ENCODE assay signal across 14 cellular contexts in the genomic region with DNA sequence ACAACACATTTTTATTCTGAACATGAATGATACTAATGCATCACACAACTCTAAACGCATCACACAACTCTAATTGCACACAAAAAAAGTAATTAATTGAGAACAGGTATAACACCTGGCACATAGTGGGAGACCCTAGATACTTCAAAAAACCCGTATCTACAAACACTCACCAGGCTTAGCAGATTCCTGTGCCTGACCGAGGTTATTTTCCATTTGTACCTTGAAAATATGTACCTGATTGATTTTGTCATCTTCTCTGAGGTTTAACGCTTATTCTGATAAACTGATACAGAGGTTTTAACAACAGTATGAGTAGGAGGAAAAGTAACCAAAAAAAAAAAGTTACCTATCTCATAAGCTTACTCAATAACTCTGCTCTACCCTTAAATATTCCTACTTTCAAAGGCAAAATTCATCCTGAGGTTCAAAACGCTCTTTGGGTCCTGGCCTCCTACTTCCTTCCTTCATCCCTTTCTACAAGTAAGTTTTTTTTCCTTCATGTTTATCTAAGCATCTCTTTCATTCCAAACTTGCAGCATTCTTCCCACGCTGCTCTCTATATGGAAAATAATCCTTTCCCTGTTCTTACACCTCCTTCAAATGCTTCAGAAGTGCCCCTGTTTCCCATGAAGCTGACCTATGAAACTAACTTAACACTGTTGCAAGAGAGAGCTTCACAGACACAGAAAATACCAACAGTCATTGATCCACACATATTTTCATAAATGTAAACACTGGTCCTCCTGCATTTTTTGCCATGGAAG.
A peak's percentile ranks its signal among the peaks of the same experiment; 100 is the strongest.
DNase-seq lines count a peak whose midpoint lies in the region; ATAC-seq, FAIRE-seq and TF ChIP-seq lines count a peak whose summit lies in the region.
"Had no signal": no experiment of that assay in that cellular context is flagged by ENCODE, and none has a peak within 500 bp of the region (broad histone marks: within the 10 kb centered on the region; RNA-seq: fewer than 3 reads in every experiment).

No MANE protein-coding gene starts in this region.

- peak; percentile 65 for DNase-seq in EH (ENCODE audit: low read depth)
- DNase-seq in GM12878 (ENCODE audit: low read depth, low spot score), result no peak
- DNase-seq in NCI-H226, result no peak
- DNase-seq in HAP-1 (ENCODE audit: low spot score in 2 of 2), result no peak
- no peak for DNase-seq in islet precursor cell
- DNase-seq: HCEC 1CT, hypothalamus, mesenchymal stem cell, NCI-H1694 treated with DMSO at 0.1 percent for 48 hours, SW 1271 had no signal

- H3K9me3 ChIP-seq in Loucy (ENCODE audit: insufficient read depth, low read depth, low read length) (no peaks in the 10 kb centered on the region), GM12878 (replicated peaks; ENCODE audit: control insufficient read depth, insufficient read depth, low read length) (no peaks in the 10 kb centered on the region), parathyroid adenoma (ENCODE audit: control insufficient read depth, low read length) (no peaks in the 10 kb centered on the region), HAP-1 (no peaks in the 10 kb centered on the region)
- H3K9me3 ChIP-seq: breast epithelium, prostate gland had no signal

- in situ Hi-C loops in GM12878 (cut with MboI) (no loop called here), HAP-1 (cut with MboI; ENCODE audit: low sequenced_read_pairs) (no loop called here)

- intact Hi-C loops in GM12878 (cut with micrococcal nuclease; ENCODE audit: unreplicated experiment), result no loop called here

- TF ChIP-seq CTCF in Loucy (conservative IDR thresholded peaks at IDR 0.05; ENCODE audit: low read length), result no peak
- no peak for TF ChIP-seq CTCF in GM12878 (IDR thresholded peaks at IDR 0.05 in 2 of 3, conservative IDR thresholded peaks at IDR 0.05 in 1 of 3; ENCODE audit: control insufficient read depth in 2 of 3, extremely low read depth in 1 of 3, insufficient read depth in 1 of 3, low read depth in 3 of 3, low read length in 3 of 3)
- no peak for TF ChIP-seq CTCF in parathyroid adenoma (IDR thresholded peaks at IDR 0.05)

- TF ChIP-seq EP300 in GM12878 (IDR thresholded peaks at IDR 0.05; ENCODE audit: borderline replicate concordance in 1 of 2, control insufficient read depth in 1 of 2, low read depth in 2 of 2, low read length in 2 of 2), result no peak

- H3K4me1 ChIP-seq in Loucy (ENCODE audit: insufficient read depth, low read length, poor library complexity, severe bottlenecking) (peaks cover 97% of the 10 kb centered on the region), GM12878 (ENCODE audit: control insufficient read depth, insufficient read depth, low read length) (peaks cover 19% of the 10 kb centered on the region), parathyroid adenoma (no peaks in the 10 kb centered on the region), HAP-1 (no peaks in the 10 kb centered on the region)
- H3K4me1 ChIP-seq: prostate gland had no signal

- H3K9me2 ChIP-seq in Loucy (replicated peaks; ENCODE audit: low read depth, low read length), result no peaks in the 10 kb centered on the region

- no peaks in the 10 kb centered on the region for H3K27me3 ChIP-seq in Loucy (ENCODE audit: insufficient read depth, low read length, poor library complexity, severe bottlenecking)
- no peaks in the 10 kb centered on the region for H3K27me3 ChIP-seq in GM12878 (replicated peaks in 1 of 2; ENCODE audit: control insufficient read depth in 2 of 2, insufficient read depth in 2 of 2, low read length in 1 of 2)
- H3K27me3 ChIP-seq in parathyroid adenoma (ENCODE audit: control insufficient read depth, insufficient read depth, low read length), result no peaks in the 10 kb centered on the region
- H3K27me3 ChIP-seq in HAP-1 (ENCODE audit: low read depth), result peaks cover 7% of the 10 kb centered on the region; the same call in 1 of the 2 replicates
- H3K27me3 ChIP-seq: breast epithelium had no signal

- TF ChIP-seq RAD21 in GM12878 (IDR thresholded peaks at IDR 0.05; ENCODE audit: insufficient read depth, low read depth, low read length), result no peak

- H3K4me2 ChIP-seq in Loucy (ENCODE audit: low read depth, low read length, poor library complexity, severe bottlenecking), result peak overlapping the region; percentile 96
- peak overlapping the region; percentile 6 for H3K4me2 ChIP-seq in GM12878 (ENCODE audit: control insufficient read depth, insufficient read depth)
- H3K4me2 ChIP-seq in parathyroid adenoma (ENCODE audit: low read length), result peak overlapping the region; percentile 22

- no peak for FAIRE-seq in GM12878 (lab: Jason Lieb, UNC)

- H3F3A ChIP-seq in Loucy (ENCODE audit: low read depth), result no peaks in the 10 kb centered on the region

- POLR2A ChIA-PET in GM12878 (lab: Charles Lee), result interaction anchor here (0.6 to 6.7 kb wide), 4 partner anchors 9 to 39 kb away, joined by 3 to 41 read pairs (median 6); no protein-coding TSS in a partner anchor

- peak overlapping the region; percentile 91 for H3K4me3 ChIP-seq in Loucy (ENCODE audit: low read length, poor library complexity, severe bottlenecking)
- peak overlapping the region; percentile 96 for H3K4me3 ChIP-seq in GM12878
- H3K4me3 ChIP-seq in parathyroid adenoma (ENCODE audit: low read depth, low read length), result no peak overlapping the region
- H3K4me3 ChIP-seq in HAP-1, result no peak overlapping the region
- H3K4me3 ChIP-seq: prostate gland had no signal

- H3K27ac ChIP-seq in GM12878 (ENCODE audit: control insufficient read depth, insufficient read depth), result no peak overlapping the region
- no peak overlapping the region for H3K27ac ChIP-seq in parathyroid adenoma
- H3K27ac ChIP-seq: prostate gland had no signal

- H4K20me1 ChIP-seq in Loucy (ENCODE audit: insufficient read depth, low read length, poor library complexity, severe bottlenecking) (peaks cover 99% of the 10 kb centered on the region), GM12878 (ENCODE audit: control insufficient read depth, insufficient read depth) (no peaks in the 10 kb centered on the region)

- peak overlapping the region; percentile 99 for H3K9ac ChIP-seq in Loucy (ENCODE audit: low read depth, low read length, poor library complexity, severe bottlenecking)
- no peak overlapping the region for H3K9ac ChIP-seq in GM12878 (ENCODE audit: control insufficient read depth, insufficient read depth, low read length)
- H3K9ac ChIP-seq in parathyroid adenoma, result no peak overlapping the region

- CTCF ChIA-PET in GM12878 (lab: Yijun Ruan, JAX), result interaction anchor here (5.7 kb wide), 1 partner anchor 116 kb away, joined by 43 read pairs; no protein-coding TSS in a partner anchor

- no peak for ATAC-seq in GM12878

- BruUV-seq in GM12878 (replicated peaks; lab: Mats Ljungman, UMichigan), result no TSS peak

- H3K79me2 ChIP-seq in Loucy (ENCODE audit: insufficient read depth, low read length) (peaks cover 100% of the 10 kb centered on the region), GM12878 (ENCODE audit: control insufficient read depth, insufficient read depth, low read length) (peaks cover 99% of the 10 kb centered on the region), parathyroid adenoma (no peaks in the 10 kb centered on the region)

- RAD21 ChIA-PET in GM12878 (lab: Charles Lee; ENCODE audit: unreplicated experiment), result interaction anchor here (0.6 to 10.3 kb wide), 4 partner anchors 42 to 191 kb away, joined by 3 to 144 read pairs (median 50); no protein-coding TSS in a partner anchor

- TF ChIP-seq POLR2A in GM12878 (IDR thresholded peaks at IDR 0.05; ENCODE audit: low read depth, low read length), result no peak

- H2AFZ ChIP-seq in Loucy (ENCODE audit: low read length) (no peak overlapping the region), GM12878 (ENCODE audit: control insufficient read depth, low read depth, low read length) (no peak overlapping the region), parathyroid adenoma (no peak overlapping the region)

- SMC1A ChIA-PET in GM12878 (lab: Charles Lee; ENCODE audit: uncharacterized antibody, unreplicated experiment), result interaction anchor here (0.9 to 9.8 kb wide), 8 partner anchors 11 to 151 kb away, joined by 3 to 154 read pairs (median 4); no protein-coding TSS in a partner anchor

- WGBS in GM12878 (ENCODE audit: insufficient coverage, insufficient replicate concordance, low lambda C conversion rate, missing lambda C conversion rate), result 69% methylated on average over 6 of the region's 6 CpGs

- peaks cover 28% of the 10 kb centered on the region for H3K36me3 ChIP-seq in Loucy (ENCODE audit: insufficient read depth, low read length)
- peaks cover 3 to 12% of the 10 kb centered on the region in 2 experiments for H3K36me3 ChIP-seq in GM12878 (ENCODE audit: control insufficient read depth in 2 of 2, insufficient read depth in 2 of 2, low read length in 1 of 2)
- H3K36me3 ChIP-seq in parathyroid adenoma (ENCODE audit: control insufficient read depth, insufficient read depth, low read length), result no peaks in the 10 kb centered on the region
- H3K36me3 ChIP-seq in HAP-1 (replicated peaks), result no peaks in the 10 kb centered on the region
- H3K36me3 ChIP-seq: breast epithelium, prostate gland had no signal

TF ChIP-seq in GM12878, 131 proteins besides CTCF, POLR2A, EP300 and RAD21 (continues in another document):
- TF ChIP-seq HDAC6 (IDR thresholded peaks at IDR 0.05; ENCODE audit: unreplicated experiment) (no peak), CREM (IDR thresholded peaks at IDR 0.05; ENCODE audit: low read depth) (no peak), ZNF24 (IDR thresholded peaks at IDR 0.05) (no peak), JUNB (IDR thresholded peaks at IDR 0.05) (no peak), CBFB (IDR thresholded peaks at IDR 0.05; ENCODE audit: low read depth) (no peak), HDAC2 (IDR thresholded peaks at IDR 0.05) (no peak)
- TF ChIP-seq, protein P1, sequence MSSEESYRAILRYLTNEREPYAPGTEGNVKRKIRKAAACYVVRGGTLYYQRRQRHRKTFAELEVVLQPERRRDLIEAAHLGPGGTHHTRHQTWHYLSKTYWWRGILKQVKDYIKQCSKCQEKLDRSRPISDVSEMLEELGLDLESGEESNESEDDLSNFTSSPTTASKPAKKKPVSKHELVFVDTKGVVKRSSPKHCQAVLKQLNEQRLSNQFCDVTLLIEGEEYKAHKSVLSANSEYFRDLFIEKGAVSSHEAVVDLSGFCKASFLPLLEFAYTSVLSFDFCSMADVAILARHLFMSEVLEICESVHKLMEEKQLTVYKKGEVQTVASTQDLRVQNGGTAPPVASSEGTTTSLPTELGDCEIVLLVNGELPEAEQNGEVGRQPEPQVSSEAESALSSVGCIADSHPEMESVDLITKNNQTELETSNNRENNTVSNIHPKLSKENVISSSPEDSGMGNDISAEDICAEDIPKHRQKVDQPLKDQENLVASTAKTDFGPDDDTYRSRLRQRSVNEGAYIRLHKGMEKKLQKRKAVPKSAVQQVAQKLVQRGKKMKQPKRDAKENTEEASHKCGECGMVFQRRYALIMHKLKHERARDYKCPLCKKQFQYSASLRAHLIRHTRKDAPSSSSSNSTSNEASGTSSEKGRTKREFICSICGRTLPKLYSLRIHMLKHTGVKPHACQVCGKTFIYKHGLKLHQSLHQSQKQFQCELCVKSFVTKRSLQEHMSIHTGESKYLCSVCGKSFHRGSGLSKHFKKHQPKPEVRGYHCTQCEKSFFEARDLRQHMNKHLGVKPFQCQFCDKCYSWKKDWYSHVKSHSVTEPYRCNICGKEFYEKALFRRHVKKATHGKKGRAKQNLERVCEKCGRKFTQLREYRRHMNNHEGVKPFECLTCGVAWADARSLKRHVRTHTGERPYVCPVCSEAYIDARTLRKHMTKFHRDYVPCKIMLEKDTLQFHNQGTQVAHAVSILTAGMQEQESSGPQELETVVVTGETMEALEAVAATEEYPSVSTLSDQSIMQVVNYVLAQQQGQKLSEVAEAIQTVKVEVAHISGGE (CRISPR knock-in tag; IDR thresholded peaks at IDR 0.05), result no peak

Comparison
In these comparisons a context has a peak if more than half of its experiments do, and no peak if none do; other contexts are left out.
1. H3K4me2 ChIP-seq: peak in every context shown above with its lines; median percentile 96 in Loucy; 22 in parathyroid adenoma; 6 in GM12878.
2. H3K4me3 ChIP-seq: peak in Loucy (single experiment) and GM12878 (single experiment); none in parathyroid adenoma (single experiment) and HAP-1 (single experiment).